In genomic region chr4:75848191-75848760, GRCh38 we compare ENCODE assay signal across 9 cellular contexts. TPM values are rescaled to one million over a fixed set of nuclear protein-coding genes. Genes with fewer than 3 reads are reported as not detected.
DNase-seq lines count a peak whose midpoint lies in the region; ATAC-seq, FAIRE-seq and TF ChIP-seq lines count a peak whose summit lies in the region.
"Not testable (repeated sequence)": the region's sequence is repeated elsewhere in the genome, so short reads cannot be mapped to it uniquely, and the experiment has no call there.
"Had no signal": no experiment of that assay in that cellular context is flagged by ENCODE, and none has a peak within 500 bp of the region (broad histone marks: within the 10 kb centered on the region; RNA-seq: fewer than 3 reads in every experiment).

No MANE protein-coding gene starts in this region.

- not testable (repeated sequence) for H3K4me1 ChIP-seq in SK-N-SH (ENCODE audit: control insufficient read depth in 1 of 2, insufficient read depth in 2 of 2, low read depth in 1 of 2, low read length in 1 of 2)
- H3K4me1 ChIP-seq in heart right ventricle (peaks cover 0 to 24% (median 5%) of the 10 kb centered on the region in 9 donors), pancreas (peaks cover 0 to 14% (median 0%) of the 10 kb centered on the region in 3 donors)

- not testable (repeated sequence) for H3K27ac ChIP-seq in AG04450 (ENCODE audit: low read depth, low read length); SK-N-SH (ENCODE audit: low read depth in 2 of 2, low read length in 1 of 2); pancreas
- peak overlapping the region in 3 of 10 donors; percentile 15 to 36 (median 31) for H3K27ac ChIP-seq in heart right ventricle

- not testable (repeated sequence) for H3K9me3 ChIP-seq in AG04450 (ENCODE audit: control insufficient read depth, insufficient read depth, low read length); SK-N-SH; heart right ventricle; pancreas

- H3K27me3 ChIP-seq in AG04450 (ENCODE audit: control insufficient read depth, insufficient read depth, low read length); SK-N-SH (ENCODE audit: insufficient read depth); heart right ventricle; pancreas: not testable (repeated sequence)

- peak; percentile 79 for DNase-seq in AG04450 (ENCODE audit: low read depth, low spot score)
- DNase-seq in GM13976 (ENCODE audit: low spot score): peak; percentile 64
- DNase-seq in NCI-H2081 (lab: John Stamatoyannopoulos, UW): peak; percentile 14 to 64
- peak; percentile 72 for DNase-seq in SK-N-SH
- peak; percentile 92 for DNase-seq in astrocyte of the hippocampus (ENCODE audit: low read depth, low spot score)
- DNase-seq in heart right ventricle: peak; percentile 22 to 52
- DNase-seq in pancreas: peak in 4 of 6 donors; percentile 18 to 51 (median 25)

- not testable (repeated sequence) for H3K9me2 ChIP-seq in SK-N-SH

- TF ChIP-seq CTCF in AG04450 (IDR thresholded peaks at IDR 0.05; ENCODE audit: low read depth, low read length) (peak; percentile 69), GM13976 (IDR thresholded peaks at IDR 0.05; ENCODE audit: borderline replicate concordance, control extremely low read depth, extremely low read depth, insufficient read depth, missing control alignments) (peak; percentile 41), SK-N-SH (IDR thresholded peaks at IDR 0.05) (peak; percentile 78), heart right ventricle (IDR thresholded peaks at IDR 0.05) (peak; percentile 45 to 78 (median 73)), pancreas (IDR thresholded peaks at IDR 0.05) (peak; percentile 20 to 67 (median 42))

- H3F3A ChIP-seq in SK-N-SH (replicated peaks; ENCODE audit: insufficient read depth): not testable (repeated sequence)

- ATAC-seq in HG03108 (IDR thresholded peaks at IDR 0.05; ENCODE audit: unreplicated experiment) (peak; percentile 81), heart right ventricle (peak; percentile 77 to 96 (median 92)), pancreas (peak; percentile 95 to 98 (median 96))

- not testable (repeated sequence) for FAIRE-seq in pancreas (lab: Jason Lieb, UNC)

- CTCF ChIA-PET in AG04450 (lab: Charles Lee): interaction anchor here (0.5 to 2.6 kb wide), 50 partner anchors 9 to 1959 kb away, joined by 3 to 30 read pairs (median 4); partner anchors contain the start of genes G3BP2 and USO1
- CTCF ChIA-PET in SK-N-SH (lab: Yijun Ruan, JAX): interaction anchor here (0.5 to 1.9 kb wide), 34 partner anchors 8 to 975 kb away, joined by 3 to 22 read pairs (median 3); no protein-coding TSS in a partner anchor

- POLR2A ChIA-PET in AG04450 (lab: Yijun Ruan, JAX): interaction anchor here (0.7 to 1.3 kb wide), 3 partner anchors 123 to 272 kb away, joined by 3 to 4 read pairs (median 3); partner anchors contain the start of gene USO1
- POLR2A ChIA-PET in SK-N-SH (lab: Yijun Ruan, JAX): not testable (repeated sequence)

- H3K4me2 ChIP-seq in SK-N-SH: not testable (repeated sequence)

- H3K36me3 ChIP-seq in SK-N-SH (replicated peaks in 1 of 2; ENCODE audit: control insufficient read depth in 1 of 2, insufficient read depth in 2 of 2, low read length in 1 of 2); heart right ventricle; pancreas: not testable (repeated sequence)

- peak; percentile 81 for TF ChIP-seq RAD21 in SK-N-SH (IDR thresholded peaks at IDR 0.05; ENCODE audit: low read length)

- intact Hi-C loops in heart right ventricle (cut with DNase I): loop anchor here in 1 of 10 donors (10.0 kb wide), 1 partner anchor 193 kb away; no protein-coding TSS in a partner anchor
- intact Hi-C loops in pancreas (cut with DNase I): not testable (repeated sequence)

- H4K20me1 ChIP-seq in SK-N-SH (ENCODE audit: insufficient read depth): not testable (repeated sequence)

- not testable (repeated sequence) for H3K4me3 ChIP-seq in AG04450 (ENCODE audit: low read depth, low read length); SK-N-SH (ENCODE audit: low read depth in 2 of 2, low read length in 1 of 2); heart right ventricle; pancreas

- H2AFZ ChIP-seq in SK-N-SH (ENCODE audit: low read depth): 0 out of 2 replicates have a peak overlapping the region, but pooled peaks have one; percentile 60

- not testable (repeated sequence) for TF ChIP-seq EP300 in SK-N-SH (IDR thresholded peaks at IDR 0.05; ENCODE audit: borderline replicate concordance in 1 of 2, low read depth in 1 of 2, low read length in 1 of 2)

- H3K9ac ChIP-seq in SK-N-SH: not testable (repeated sequence)

- 26% methylated on average over 14 of the region's 14 CpGs for WGBS in SK-N-SH (ENCODE audit: low lambda C conversion rate)
- WGBS in heart right ventricle, 2 donors: 22% methylated on average over 14 of the region's 14 CpGs
- 17 to 21% methylated on average over 14 of the region's 14 CpGs for WGBS in pancreas, 2 donors

- in situ Hi-C loops in GM13976 (cut with MboI; ENCODE audit: low sequenced_read_pairs, unreplicated experiment): not testable (repeated sequence)

- H3K79me2 ChIP-seq in SK-N-SH (ENCODE audit: insufficient read depth): not testable (repeated sequence)

TF ChIP-seq in SK-N-SH, 30 proteins besides CTCF, POLR2A, EP300 and RAD21:
- peak; percentile 46; the same call in 1 of the 2 replicates for TF ChIP-seq GATA2 (CRISPR knock-in tag; IDR thresholded peaks at IDR 0.05)
- TF ChIP-seq SMC3 (IDR thresholded peaks at IDR 0.05; ENCODE audit: low read depth, low read length): peak; percentile 52; the same call in 1 of the 2 replicates

RNA-seq across cellular contexts. Expression of gene PPEF2, which starts 54.0 kb away (rescaled TPM):
- polyA plus RNA-seq in AG04450 (2011; rRNA removed) (not detected in 2 replicates), SK-N-SH (2012; rRNA removed) (not detected in 2 replicates), heart right ventricle (not detected), pancreas (not detected)
- not detected in 2 replicates for polyA minus RNA-seq in AG04450 (2011; rRNA and poly(A)+ RNA removed)
- polyA plus RNA-seq in SK-N-SH (2012; cell fraction: cytosol; rRNA removed): not detected in 2 replicates
- polyA plus RNA-seq in SK-N-SH (2012; cell fraction: nucleus; rRNA removed): 0.02 TPM in 1 of 2 replicates, not detected in the other
- total RNA-seq in heart right ventricle (not detected), pancreas (not detected)
- polyA plus RNA-seq: esophagus had no signal

Comparison
In these comparisons a context has a peak if more than half of its experiments do, and no peak if none do; other contexts are left out.
1. DNase-seq: peak in every context shown above with its lines; median percentile 92 in astrocyte of the hippocampus; 79 in AG04450; 72 in SK-N-SH; 64 in GM13976; 39 in NCI-H2081; 37 in heart right ventricle; 25 in pancreas.